Comparison of ENCODE assay signal across 8 cellular contexts in the genomic region with DNA sequence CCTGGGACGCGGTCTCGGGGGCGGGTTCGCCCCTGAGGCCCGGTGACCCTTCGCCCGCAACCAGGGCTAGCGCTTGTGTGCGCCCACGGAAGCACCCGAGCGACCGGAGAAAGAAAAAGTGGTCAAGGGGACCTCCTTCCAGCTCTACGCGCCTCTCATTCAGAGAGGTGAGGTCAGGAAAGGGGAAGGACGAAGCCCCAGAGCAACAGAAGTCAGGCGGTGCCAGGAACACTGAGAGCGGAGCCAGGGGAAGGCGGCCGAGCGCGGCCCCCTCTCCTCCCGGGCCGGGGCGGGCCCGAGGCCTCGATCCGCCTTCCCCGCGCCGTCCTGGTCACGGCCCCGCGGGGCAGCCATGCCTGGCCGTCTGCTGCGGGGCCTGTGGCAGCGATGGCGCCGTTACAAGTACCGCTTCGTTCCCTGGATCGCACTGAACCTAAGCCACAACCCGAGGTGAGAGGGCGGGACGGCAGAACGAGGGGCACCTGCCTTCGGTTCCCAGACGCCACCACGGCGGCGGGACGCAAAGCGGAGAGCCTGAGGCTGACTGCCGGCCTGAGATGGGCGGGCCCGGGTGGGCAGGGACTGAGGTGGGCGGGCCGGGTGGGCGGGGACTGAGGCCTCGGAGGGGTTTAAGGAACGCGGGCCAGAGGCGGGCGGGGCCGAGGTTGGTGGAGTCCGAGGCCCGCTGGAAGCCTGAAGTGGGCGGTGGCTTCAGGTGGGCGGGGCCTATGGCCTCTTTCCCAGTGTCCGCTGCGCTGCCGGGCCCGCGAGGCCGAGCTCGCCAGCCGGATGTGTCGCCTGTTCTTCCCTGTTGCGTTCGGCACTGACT. TPM values are rescaled to one million over a fixed set of nuclear protein-coding genes. Genes with fewer than 3 reads are reported as not detected.
A peak's percentile ranks its signal among the peaks of the same experiment; 100 is the strongest.
DNase-seq lines count a peak whose midpoint lies in the region; ATAC-seq, FAIRE-seq and TF ChIP-seq lines count a peak whose summit lies in the region.

A gene with protein sequence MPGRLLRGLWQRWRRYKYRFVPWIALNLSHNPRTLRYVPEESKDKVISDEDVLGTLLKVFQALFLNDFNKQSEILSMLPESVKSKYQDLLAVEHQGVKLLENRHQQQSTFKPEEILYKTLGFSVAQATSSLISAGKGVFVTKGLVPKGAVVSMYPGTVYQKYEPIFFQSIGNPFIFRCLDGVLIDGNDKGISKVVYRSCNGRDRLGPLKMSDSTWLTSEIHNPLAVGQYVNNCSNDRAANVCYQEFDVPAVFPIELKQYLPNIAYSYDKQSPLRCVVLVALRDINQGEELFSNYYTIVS (plus strand): TSS at position 303 of the 829 bp plus-strand sequence. CDS start 50 bp downstream, at position 353.

- WGBS in right cardiac atrium: under 1% methylated on average over 81 of the region's 81 CpGs

- peak within 1 kb of the TSS; percentile 91 for H3K4me3 Mint-ChIP-seq in T-helper 2 cell treated with Interferon-gamma antibody and Interleukin-4, amounts not matched to agents 5 μg/mL and 100 μg/mL, for 36 hours

- H3K9me3 Mint-ChIP-seq in T-helper 2 cell treated with Interferon-gamma antibody and Interleukin-4, amounts not matched to agents 5 μg/mL and 100 μg/mL, for 36 hours: peaks cover 5% of the 10 kb centered on the region

- no peak for FAIRE-seq in urothelium cell line (lab: Jason Lieb, UNC)

- H3K36me3 Mint-ChIP-seq in T-helper 2 cell treated with Interferon-gamma antibody and Interleukin-4, amounts not matched to agents 5 μg/mL and 100 μg/mL, for 36 hours (ENCODE audit: low read depth): peaks cover 3% of the 10 kb centered on the region

- H3K4me1 Mint-ChIP-seq in T-helper 2 cell treated with Interferon-gamma antibody and Interleukin-4, amounts not matched to agents 5 μg/mL and 100 μg/mL, for 36 hours (ENCODE audit: low read depth): peaks cover 23% of the 10 kb centered on the region

- peaks cover 2 to 6% of the 10 kb centered on the region in 2 donors for H3K4me1 ChIP-seq in ascending aorta
- peaks cover 2% of the 10 kb centered on the region for H3K4me1 ChIP-seq in right cardiac atrium (ENCODE audit: control insufficient read depth, insufficient read depth, low read length)

- no peaks in the 10 kb centered on the region for H3K36me3 ChIP-seq in ascending aorta

- H3K9me3 ChIP-seq in ascending aorta: no peaks in the 10 kb centered on the region
- no peaks in the 10 kb centered on the region for H3K9me3 ChIP-seq in right cardiac atrium (ENCODE audit: control insufficient read depth, low read length)

- TF ChIP-seq CTCF in ascending aorta (IDR thresholded peaks at IDR 0.05): no peak

- intact Hi-C loops in ascending aorta (cut with DNase I): loop anchor here (1.0 to 10.0 kb wide), 6 partner anchors 43 to 1551 kb away; a partner anchor contains a TSS
- intact Hi-C loops in right cardiac atrium (cut with DNase I): loop anchor here in 2 of 4 donors (10.0 kb wide), 2 partner anchors 305 to 315 kb away; no protein-coding TSS in a partner anchor

- ATAC-seq in GM18502 (IDR thresholded peaks at IDR 0.05; ENCODE audit: poor library complexity, unreplicated experiment) (peak; percentile 88), HG02943 (IDR thresholded peaks at IDR 0.05; ENCODE audit: low read depth, unreplicated experiment) (peak; percentile 92), right cardiac atrium (peak; percentile 97)

- peaks cover 14% of the 10 kb centered on the region for H3K27me3 Mint-ChIP-seq in T-helper 2 cell treated with Interferon-gamma antibody and Interleukin-4, amounts not matched to agents 5 μg/mL and 100 μg/mL, for 36 hours (ENCODE audit: low read depth)

- H3K27me3 ChIP-seq in ascending aorta (no peaks in the 10 kb centered on the region), right cardiac atrium (ENCODE audit: control insufficient read depth, insufficient read depth) (no peaks in the 10 kb centered on the region)

- DNase-seq in NCI-H187 (lab: John Stamatoyannopoulos, UW): peak; percentile 97
- DNase-seq in T-helper 2 cell treated with Interferon-gamma antibody and Interleukin-4, amounts not matched to agents 5 μg/mL and 100 μg/mL, for 36 hours (ENCODE audit: low spot score): peak; percentile 96
- DNase-seq in ascending aorta (ENCODE audit: low spot score in 2 of 2): peak; percentile 90 to 99
- peak; percentile 99 to 100 (median 100) for DNase-seq in right cardiac atrium
- DNase-seq in pulmonary artery endothelial cell (ENCODE audit: low read depth, low spot score): peak; percentile 90
- DNase-seq in urothelium cell line (ENCODE audit: low spot score): peak; percentile 99

- H3K27ac Mint-ChIP-seq in T-helper 2 cell treated with Interferon-gamma antibody and Interleukin-4, amounts not matched to agents 5 μg/mL and 100 μg/mL, for 36 hours: peak within 1 kb of the TSS; percentile 81

- H3K27ac ChIP-seq in ascending aorta: peak within 1 kb of the TSS; percentile 90 to 99
- peak within 1 kb of the TSS; percentile 95 for H3K27ac ChIP-seq in right cardiac atrium (ENCODE audit: low read length)

- peak within 1 kb of the TSS; percentile 63 to 92 for H3K4me3 ChIP-seq in ascending aorta
- peak within 1 kb of the TSS; percentile 72 for H3K4me3 ChIP-seq in right cardiac atrium (ENCODE audit: low read length)

RNA-seq across cellular contexts. Expression of the gene that starts here (rescaled TPM):
- total RNA-seq in ascending aorta (16.8 TPM), right cardiac atrium (10 to 100 TPM; 11.6 to 17.0 (median 14.3) TPM), pulmonary artery endothelial cell (6.5 and 15.6 TPM in 2 replicates)
- polyA plus RNA-seq in right cardiac atrium: 8.3 TPM

Comparison
In these comparisons a context has a peak if more than half of its experiments do, and no peak if none do; other contexts are left out.
1. Peak in every context shown above with its lines: DNase-seq, ATAC-seq, H3K4me3 ChIP-seq and H3K27ac ChIP-seq.